In the genomic region with DNA sequence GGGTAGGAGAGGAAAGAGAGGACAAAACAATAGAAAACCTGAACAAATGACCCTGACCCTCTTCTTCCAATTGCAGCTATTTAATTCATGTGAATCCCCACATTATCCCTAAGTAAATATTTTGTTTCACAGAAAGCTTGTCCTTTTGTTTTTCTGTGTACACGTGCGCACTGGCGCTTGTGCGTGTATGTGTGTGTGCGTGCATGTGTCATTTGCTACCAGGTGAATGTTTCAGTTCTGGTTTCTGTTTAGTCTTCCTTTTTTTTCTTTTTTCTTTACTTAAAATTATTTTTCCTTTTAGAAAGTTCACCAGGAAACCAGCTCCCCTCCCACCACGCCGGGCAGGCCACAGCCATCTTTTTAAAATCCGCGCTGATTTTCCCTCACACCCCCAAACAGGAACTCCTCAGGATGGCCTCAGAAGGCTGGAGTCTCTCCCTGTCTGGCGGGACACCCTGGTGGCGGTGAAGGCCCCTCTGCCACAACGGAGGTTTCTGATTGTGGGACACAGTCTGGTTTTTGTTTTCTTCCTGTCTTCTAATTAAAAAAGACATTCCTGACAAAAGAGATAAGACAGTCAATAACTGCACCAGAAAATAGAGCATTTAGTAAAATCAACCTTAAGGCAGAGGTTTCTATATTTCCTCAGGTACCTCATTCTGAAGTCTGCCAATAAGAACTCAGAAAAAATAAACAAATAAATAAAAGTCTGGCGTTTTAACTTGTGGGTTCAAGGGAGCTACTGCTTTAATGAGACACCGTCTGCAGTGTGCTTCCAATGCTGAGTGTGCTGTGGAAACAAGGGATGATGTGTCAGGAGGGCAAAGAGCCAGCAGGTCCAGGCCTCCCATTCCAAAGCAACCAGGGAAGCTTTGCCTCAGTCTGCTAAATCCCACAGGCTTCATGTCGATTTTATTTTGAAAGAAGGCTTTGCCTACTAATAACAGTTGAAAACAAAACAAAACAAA, we compare ENCODE assay signal across 9 cellular contexts. TPM values are rescaled to one million over a fixed set of nuclear protein-coding genes. Genes with fewer than 3 reads are reported as not detected.
DNase-seq lines count a peak whose midpoint lies in the region; ATAC-seq and TF ChIP-seq lines count a peak whose summit lies in the region.
"Had no signal": no experiment of that assay in that cellular context is flagged by ENCODE, and none has a peak within 500 bp of the region (broad histone marks: within the 10 kb centered on the region; RNA-seq: fewer than 3 reads in every experiment).

No MANE protein-coding gene starts in this region.

- peak overlapping the region; percentile 73 for H3K9ac ChIP-seq in MM.1S (ENCODE audit: low read length)

- no peak for TF ChIP-seq CTCF in Calu3 (IDR thresholded peaks at IDR 0.05; ENCODE audit: unreplicated experiment)
- peak; percentile 39 for TF ChIP-seq CTCF in MM.1S (IDR thresholded peaks at IDR 0.05; ENCODE audit: low read length)
- TF ChIP-seq CTCF in gastrocnemius medialis (IDR thresholded peaks at IDR 0.05 in 4 of 5, conservative IDR thresholded peaks at IDR 0.05 in 1 of 5), result no peak

- H3K9me2 ChIP-seq in MM.1S (replicated peaks; ENCODE audit: insufficient read depth, low read length), result no peaks in the 10 kb centered on the region

- peaks cover 8% of the 10 kb centered on the region; the same call in 1 of the 2 replicates for H3K36me3 ChIP-seq in MM.1S (replicated peaks; ENCODE audit: insufficient read depth, low read length)
- peaks cover 0 to 68% of the 10 kb centered on the region in 2 donors for H3K36me3 ChIP-seq in gastrocnemius medialis

- H3K36me3 Mint-ChIP-seq in Calu3 (ENCODE audit: insufficient read depth, unreplicated experiment), result peaks cover 53% of the 10 kb centered on the region

- H3K4me3 Mint-ChIP-seq in Calu3 (ENCODE audit: low read depth, unreplicated experiment), result no peak overlapping the region

- no peaks in the 10 kb centered on the region for H3K9me3 Mint-ChIP-seq in Calu3 (ENCODE audit: low read depth, unreplicated experiment)

- H3K4me1 Mint-ChIP-seq in Calu3 (ENCODE audit: low read depth, unreplicated experiment), result peaks cover 11% of the 10 kb centered on the region

- H3K27ac ChIP-seq in MM.1S (ENCODE audit: low read length) (peak overlapping the region; percentile 92), epithelial cell of prostate (peak overlapping the region; percentile 14), gastrocnemius medialis (no peak overlapping the region)
- H3K27ac ChIP-seq: SK-N-MC had no signal

- DNase-seq in Calu3, result no peak
- peak; percentile 86 for DNase-seq in MM.1S
- no peak for DNase-seq in epithelial cell of prostate (ENCODE audit: low read depth, low spot score)
- DNase-seq in T1000 (lab: John Stamatoyannopoulos, UW), result no peak
- no peak for DNase-seq in gastrocnemius medialis
- no peak for DNase-seq in central memory CD4-positive, alpha-beta T cell
- no peak for DNase-seq in D341Med (ENCODE audit: low spot score)

- H3K27ac Mint-ChIP-seq in Calu3 (ENCODE audit: unreplicated experiment), result no peak overlapping the region

- H3K4me1 ChIP-seq in MM.1S (ENCODE audit: low read length), result peaks cover 37% of the 10 kb centered on the region
- H3K4me1 ChIP-seq in gastrocnemius medialis, result no peaks in the 10 kb centered on the region

- H3K4me2 ChIP-seq in MM.1S (ENCODE audit: low read depth, low read length), result peak overlapping the region; percentile 88

- no peaks in the 10 kb centered on the region for H3K9me3 ChIP-seq in MM.1S (replicated peaks; ENCODE audit: insufficient read depth, low read length)
- H3K9me3 ChIP-seq in gastrocnemius medialis, result no peaks in the 10 kb centered on the region

- H3K4me3 ChIP-seq in MM.1S (ENCODE audit: low read length) (peak overlapping the region; percentile 51), gastrocnemius medialis (no peak overlapping the region)
- H3K4me3 ChIP-seq: SK-N-MC had no signal

- BruUV-seq in Calu3 (replicated peaks; lab: Mats Ljungman, UMichigan), result TSS peak; percentile 59

- peak overlapping the region; percentile 28 for H2AFZ ChIP-seq in MM.1S (ENCODE audit: low read length)

- in situ Hi-C loops in gastrocnemius medialis (cut with MboI; ENCODE audit: low sequenced_read_pairs in 4 of 4), result no loop called here

- H3K79me2 ChIP-seq in MM.1S (ENCODE audit: low read length), result peaks cover 33% of the 10 kb centered on the region

- CTCF ChIA-PET in Calu3 (lab: Charles Lee), result no interaction called here

- ATAC-seq in GM19468 (IDR thresholded peaks at IDR 0.05; ENCODE audit: extremely low read depth, unreplicated experiment) (peak; percentile 18), gastrocnemius medialis (no peak)

- peaks cover 24% of the 10 kb centered on the region for H3F3A ChIP-seq in MM.1S (ENCODE audit: insufficient read depth, low read length)

- H3K27me3 ChIP-seq in MM.1S (replicated peaks; ENCODE audit: insufficient read depth, low read length) (no peaks in the 10 kb centered on the region), gastrocnemius medialis (no peaks in the 10 kb centered on the region)

- no peaks in the 10 kb centered on the region for H4K20me1 ChIP-seq in MM.1S (ENCODE audit: insufficient read depth, low read length)

- no peak for TF ChIP-seq POLR2A in gastrocnemius medialis (IDR thresholded peaks at IDR 0.05)

- no peaks in the 10 kb centered on the region for H3K27me3 Mint-ChIP-seq in Calu3 (ENCODE audit: unreplicated experiment)

- intact Hi-C loops in Calu3 (cut with micrococcal nuclease; ENCODE audit: unreplicated experiment), result loop anchor here (5.0 kb wide), 1 partner anchor 53 kb away; no protein-coding TSS in a partner anchor
- intact Hi-C loops in gastrocnemius medialis (cut with DNase I; ENCODE audit: low total_unique reads), result no loop called here

RNA-seq across cellular contexts. Expression of a gene that starts 17.4 kb away (rescaled TPM):
- 11.4 and 13.4 TPM in 2 replicates for total RNA-seq in Calu3 (2022)
- total RNA-seq in gastrocnemius medialis, result 1 to 10 TPM in 3 of 4 donors, under 1 TPM in 1; 0.27 to 3.8 (median 2.8) TPM

RNA-seq across cellular contexts. Expression of a gene that starts 44.6 kb away (rescaled TPM):
- total RNA-seq in Calu3 (2022), result 6.8 and 10.6 TPM in 2 replicates
- total RNA-seq in gastrocnemius medialis, result under 1 TPM in 1 of 4 donors, not detected in 3; 0.10 TPM

Comparison
In these comparisons a context has a peak if more than half of its experiments do, and no peak if none do; other contexts are left out.
1. H3K27ac ChIP-seq: peak in MM.1S (single experiment) and epithelial cell of prostate (single experiment); none in gastrocnemius medialis (0 of 4).